ENCODE assay signal across 14 cellular contexts in the genomic region with DNA sequence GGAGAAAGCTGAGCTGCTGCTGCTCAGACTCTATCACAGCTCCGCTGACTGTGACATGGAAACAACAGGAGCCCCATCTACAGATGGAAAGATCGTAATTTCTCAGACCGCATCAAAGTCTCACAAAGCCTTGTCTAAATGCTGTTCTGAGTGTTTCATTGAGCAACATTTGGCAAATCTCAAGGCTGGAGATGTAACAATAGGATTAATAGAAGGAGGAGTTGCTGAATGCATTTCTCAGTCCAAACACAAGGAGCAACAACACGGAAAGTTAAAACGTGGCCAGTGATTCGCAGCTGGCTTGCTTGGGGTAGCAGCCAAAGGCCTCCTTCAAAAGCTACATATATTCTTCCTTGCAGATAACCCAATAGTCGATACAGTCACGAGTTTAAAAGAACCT. TPM values are rescaled to one million over a fixed set of nuclear protein-coding genes. Genes with fewer than 3 reads are reported as not detected.
DNase-seq lines count a peak whose midpoint lies in the region; ATAC-seq and TF ChIP-seq lines count a peak whose summit lies in the region.
"Had no signal": no experiment of that assay in that cellular context is flagged by ENCODE, and none has a peak within 500 bp of the region (broad histone marks: within the 10 kb centered on the region; RNA-seq: fewer than 3 reads in every experiment).

No MANE protein-coding gene starts in this region.

- H3K9ac ChIP-seq in IMR-90 (ENCODE audit: low read depth, low read length), result no peak overlapping the region
- peak overlapping the region; percentile 93 for H3K9ac ChIP-seq in mesenchymal stem cell (ENCODE audit: low read length)

- H4K8ac ChIP-seq in IMR-90 (ENCODE audit: low read depth in 2 of 2, low read length in 2 of 2) (no peak overlapping the region), mesenchymal stem cell (ENCODE audit: low read length) (no peak overlapping the region)

- H3K4ac ChIP-seq in IMR-90 (ENCODE audit: low read depth, low read length) (no peak overlapping the region), mesenchymal stem cell (ENCODE audit: low read depth in 1 of 2, low read length in 2 of 2) (no peak overlapping the region)

- H3K79me1 ChIP-seq in IMR-90 (ENCODE audit: low read depth in 1 of 2, low read length in 2 of 2), result no peaks in the 10 kb centered on the region
- no peaks in the 10 kb centered on the region for H3K79me1 ChIP-seq in mesenchymal stem cell (replicated peaks; ENCODE audit: low read length, poor library complexity, severe bottlenecking)

- no peak for TF ChIP-seq RAD21 in IMR-90 (IDR thresholded peaks at IDR 0.05; ENCODE audit: low read length)

- no peak for TF ChIP-seq POLR2A in IMR-90 (IDR thresholded peaks at IDR 0.05; ENCODE audit: low read depth, low read length)

- ATAC-seq in IMR-90 (ENCODE audit: low read depth) (peak; percentile 44), GM21423 (IDR thresholded peaks at IDR 0.05; ENCODE audit: unreplicated experiment) (no peak)

- in situ Hi-C loops in IMR-90 (cut with MboI; ENCODE audit: low sequenced_read_pairs), result no loop called here

- H3K14ac ChIP-seq in IMR-90 (replicated peaks; ENCODE audit: low read depth, low read length) (no peak overlapping the region), mesenchymal stem cell (ENCODE audit: low read length in 2 of 2) (no peak overlapping the region)

- no peak overlapping the region for H4K5ac ChIP-seq in IMR-90 (ENCODE audit: low read depth, low read length)

- H4K91ac ChIP-seq in IMR-90 (ENCODE audit: insufficient read depth, low read depth, low read length) (no peak overlapping the region), mesenchymal stem cell (ENCODE audit: low read length) (no peak overlapping the region)

- H2BK120ac ChIP-seq in IMR-90 (ENCODE audit: low read depth, low read length) (no peak overlapping the region), mesenchymal stem cell (ENCODE audit: low read depth, low read length) (no peak overlapping the region)

- no peaks in the 10 kb centered on the region for H4K20me1 ChIP-seq in IMR-90 (ENCODE audit: insufficient read depth, low read length)

- dilution Hi-C loops in IMR-90 (cut with HindIII; ENCODE audit: low sequenced_read_pairs, unreplicated experiment), result no loop called here

- H3K56ac ChIP-seq in IMR-90 (ENCODE audit: extremely low read depth, insufficient read depth, low read length), result no peak overlapping the region

- H3K36me3 ChIP-seq in A673 (ENCODE audit: insufficient read depth, low read length, poor library complexity, severe bottlenecking), result no peaks in the 10 kb centered on the region
- no peaks in the 10 kb centered on the region for H3K36me3 ChIP-seq in IMR-90 (ENCODE audit: control insufficient read depth, insufficient read depth, low read length)
- no peaks in the 10 kb centered on the region for H3K36me3 ChIP-seq in mesenchymal stem cell (ENCODE audit: control insufficient read depth in 1 of 2, insufficient read depth in 2 of 2, low read depth in 1 of 2, low read length in 2 of 2)
- H3K36me3 ChIP-seq: prostate gland had no signal

- H3K9me1 ChIP-seq in IMR-90 (ENCODE audit: insufficient read depth, low read length), result peaks cover 3% of the 10 kb centered on the region; the same call in 1 of the 2 replicates

- H3K4me2 ChIP-seq in IMR-90 (ENCODE audit: low read depth, low read length) (no peak overlapping the region), mesenchymal stem cell (ENCODE audit: low read length, poor library complexity, severe bottlenecking) (no peak overlapping the region)

- H3K27ac ChIP-seq in A673 (ENCODE audit: low read depth, low read length, poor library complexity, severe bottlenecking) (peak overlapping the region; percentile 94), IMR-90 (ENCODE audit: insufficient read depth, low read length) (no peak overlapping the region), mesenchymal stem cell (ENCODE audit: low read length, poor library complexity, severe bottlenecking) (no peak overlapping the region)
- H3K27ac ChIP-seq: dorsolateral prefrontal cortex, prostate gland had no signal

- H3K9me3 ChIP-seq in A673 (ENCODE audit: low read depth, low read length, poor library complexity, severe bottlenecking), result no peaks in the 10 kb centered on the region
- no peaks in the 10 kb centered on the region for H3K9me3 ChIP-seq in IMR-90 (ENCODE audit: control insufficient read depth, insufficient read depth, low read length)
- no peaks in the 10 kb centered on the region for H3K9me3 ChIP-seq in mesenchymal stem cell (ENCODE audit: control insufficient read depth, low read length)
- H3K9me3 ChIP-seq: prostate gland had no signal

- intact Hi-C loops in A673 (cut with micrococcal nuclease; ENCODE audit: unreplicated experiment), result no loop called here
- intact Hi-C loops in IMR-90 (cut with micrococcal nuclease), result no loop called here

- no peak overlapping the region for H3K18ac ChIP-seq in IMR-90 (ENCODE audit: low read depth, low read length)
- no peak overlapping the region for H3K18ac ChIP-seq in mesenchymal stem cell (ENCODE audit: low read depth in 1 of 2, low read length in 2 of 2)

- H3K27me3 ChIP-seq in A673 (replicated peaks; ENCODE audit: insufficient read depth, low read depth, low read length, poor library complexity) (no peaks in the 10 kb centered on the region), IMR-90 (ENCODE audit: control insufficient read depth, insufficient read depth, low read length) (peaks cover 7% of the 10 kb centered on the region; the same call in 1 of the 2 replicates), mesenchymal stem cell (ENCODE audit: control insufficient read depth in 1 of 2, insufficient read depth in 1 of 2, low read length in 2 of 2) (no peaks in the 10 kb centered on the region)

- H3K4me1 ChIP-seq in A673 (ENCODE audit: insufficient read depth, low read length, poor library complexity, severe bottlenecking), result peaks cover 43% of the 10 kb centered on the region
- H3K4me1 ChIP-seq in IMR-90 (ENCODE audit: control insufficient read depth, insufficient read depth, low read length), result no peaks in the 10 kb centered on the region
- H3K4me1 ChIP-seq in mesenchymal stem cell (ENCODE audit: control insufficient read depth, insufficient read depth, low read depth, low read length), result no peaks in the 10 kb centered on the region
- H3K4me1 ChIP-seq: prostate gland had no signal

- H2AFZ ChIP-seq in IMR-90 (replicated peaks; ENCODE audit: low read length, poor library complexity) (no peak overlapping the region), mesenchymal stem cell (ENCODE audit: low read depth, low read length) (no peak overlapping the region)

- no TSS peak for BruUV-seq in A673 (replicated peaks; lab: Mats Ljungman, UMichigan)
- no TSS peak for BruUV-seq in IMR-90 (replicated peaks; lab: Mats Ljungman, UMichigan)

- H2BK12ac ChIP-seq in mesenchymal stem cell (ENCODE audit: low read length in 2 of 2), result no peak overlapping the region

- POLR2A ChIA-PET in A673 (lab: Charles Lee; ENCODE audit: low non-redundant PET) (no interaction called here), IMR-90 (lab: Charles Lee; ENCODE audit: unreplicated experiment) (no interaction called here)

- DNase-seq in A673 (ENCODE audit: low spot score) (peak; percentile 92), IMR-90 (peak; percentile 34), epithelial cell of esophagus (ENCODE audit: low read depth) (peak; percentile 55), mesenchymal stem cell (no peak), NCI-H1105 treated with DMSO at 0.1 percent for 48 hours (lab: John Stamatoyannopoulos, UW) (no peak)
- DNase-seq in activated CD8-positive, alpha-beta memory T cell treated with anti-CD3 and anti-CD28 coated beads for 24 hours, result no peak
- DNase-seq in stimulated activated CD4-positive, alpha-beta T cell treated with anti-CD3 and anti-CD28 coated beads, Interleukin-1b, Interleukin-23, amount 100 ng/mL, for 48 hours, result no peak
- DNase-seq: activated CD4-positive, alpha-beta T cell treated with anti-CD3 and anti-CD28 coated beads, Interleukin-2, amount 10 ng/mL, durations not matched to agents 7 days and 5 days; C1 segment of cervical spinal cord; dorsolateral prefrontal cortex; hypothalamus; NCI-H1694 treated with DMSO at 0.1 percent for 48 hours had no signal

- H2BK20ac ChIP-seq in IMR-90 (ENCODE audit: low read depth, low read length), result no peak overlapping the region

- H3K4me3 ChIP-seq in A673 (ENCODE audit: low read depth, low read length, poor library complexity, severe bottlenecking), result peak overlapping the region; percentile 33
- no peak overlapping the region for H3K4me3 ChIP-seq in IMR-90 (ENCODE audit: insufficient read depth, low read depth, low read length)
- no peak overlapping the region for H3K4me3 ChIP-seq in epithelial cell of esophagus (ENCODE audit: low read length)
- H3K4me3 ChIP-seq in mesenchymal stem cell (ENCODE audit: insufficient read depth in 1 of 2, low read depth in 1 of 2, low read length in 2 of 2), result peak overlapping the region in 1 of 2 experiments; percentile 67
- H3K4me3 ChIP-seq: prostate gland had no signal

- TF ChIP-seq CTCF in A673 (conservative IDR thresholded peaks at IDR 0.05; ENCODE audit: low read depth, low read length), result peak; percentile 27; the same call in 1 of the 2 replicates
- TF ChIP-seq CTCF in IMR-90 (conservative IDR thresholded peaks at IDR 0.05; ENCODE audit: low read depth, low read length), result no peak
- TF ChIP-seq CTCF in epithelial cell of esophagus (IDR thresholded peaks at IDR 0.05; ENCODE audit: insufficient read depth, low read depth, low read length, missing control alignments), result peak; percentile 43

- H2BK15ac ChIP-seq in IMR-90 (ENCODE audit: low read depth, low read length) (no peak overlapping the region), mesenchymal stem cell (ENCODE audit: low read depth, poor library complexity, severe bottlenecking) (no peak overlapping the region)

- H2AK5ac ChIP-seq in IMR-90 (ENCODE audit: low read depth, low read length), result no peak overlapping the region
- no peak overlapping the region for H2AK5ac ChIP-seq in mesenchymal stem cell (ENCODE audit: low read length, severe bottlenecking)

- H3K23ac ChIP-seq in IMR-90 (ENCODE audit: low read depth, low read length), result no peak overlapping the region
- H3K23ac ChIP-seq in mesenchymal stem cell (ENCODE audit: low read length in 2 of 2), result no peak overlapping the region

- H2AK9ac ChIP-seq in IMR-90 (replicated peaks; ENCODE audit: low read depth, low read length, poor library complexity), result no peak overlapping the region

- H2BK5ac ChIP-seq in IMR-90 (ENCODE audit: low read depth, low read length, poor library complexity, severe bottlenecking) (no peak overlapping the region), mesenchymal stem cell (ENCODE audit: low read depth, low read length, poor library complexity, severe bottlenecking) (no peak overlapping the region)

- 54% methylated on average over 3 of the region's 8 CpGs; no CpG with 5 or more reads in 1 of the 2 experiments for WGBS in IMR-90 (ENCODE audit: extremely low coverage in 2 of 2, insufficient read length in 1 of 2), 2 experiments
- 82% methylated on average over 8 of the region's 8 CpGs for WGBS in mesenchymal stem cell

- CTCF ChIA-PET in A673 (lab: Charles Lee) (no interaction called here), IMR-90 (lab: Yijun Ruan, JAX) (no interaction called here)

RNA-seq across cellular contexts. Expression of a gene that starts 55.7 kb away (rescaled TPM):
- total RNA-seq in A673 (2021) (53.1 and 53.3 TPM in 2 replicates), IMR-90 (2012; rRNA removed) (5.3 and 7.0 TPM in 2 replicates)
- 8.0 and 14.2 TPM in 2 replicates for polyA plus RNA-seq in IMR-90 (2012; rRNA removed)
- polyA plus RNA-seq in IMR-90 (2012; cell fraction: cytosol; rRNA removed), result 13.3 and 19.2 TPM in 2 replicates
- polyA plus RNA-seq in IMR-90 (2012; cell fraction: nucleus; rRNA removed; ENCODE audit: low replicate concordance), result 4.7 and 5.8 TPM in 2 replicates
- 18.5 TPM for polyA plus RNA-seq in mesenchymal stem cell (2013, experiment 1 of 2)
- polyA plus RNA-seq in mesenchymal stem cell (2013, experiment 2 of 2), result 18.9 TPM

RNA-seq across cellular contexts. Expression of a gene that starts 55.8 kb away (rescaled TPM):
- total RNA-seq in A673 (2021), result 93.3 and 109 TPM in 2 replicates
- 15.6 and 24.4 TPM in 2 replicates for total RNA-seq in IMR-90 (2012; rRNA removed)
- 11.6 and 11.7 TPM in 2 replicates for polyA plus RNA-seq in IMR-90 (2012; rRNA removed)
- 2.0 and 3.5 TPM in 2 replicates for polyA plus RNA-seq in IMR-90 (2012; cell fraction: cytosol; rRNA removed)
- 1.1 and 3.9 TPM in 2 replicates for polyA plus RNA-seq in IMR-90 (2012; cell fraction: nucleus; rRNA removed; ENCODE audit: low replicate concordance)
- 3.2 TPM for polyA plus RNA-seq in mesenchymal stem cell (2013, experiment 1 of 2)
- polyA plus RNA-seq in mesenchymal stem cell (2013, experiment 2 of 2), result 3.4 TPM

Comparison
In these comparisons a context has a peak if more than half of its experiments do, and no peak if none do; other contexts are left out.
1. DNase-seq: peak in A673 (single experiment), IMR-90 (single experiment) and epithelial cell of esophagus (single experiment); none in mesenchymal stem cell (single experiment), NCI-H1105 treated with DMSO at 0.1 percent for 48 hours (single experiment), activated CD8-positive, alpha-beta memory T cell treated with anti-CD3 and anti-CD28 coated beads for 24 hours (single experiment) and stimulated activated CD4-positive, alpha-beta T cell treated with anti-CD3 and anti-CD28 coated beads, Interleukin-1b, Interleukin-23, amount 100 ng/mL, for 48 hours (single experiment).